In genomic region chr7:27204851-27205322, GRCh38 we compare ENCODE assay signal across 11 cellular contexts. TPM values are rescaled to one million over a fixed set of nuclear protein-coding genes. Genes with fewer than 3 reads are reported as not detected.
DNase-seq lines count a peak whose midpoint lies in the region; ATAC-seq and TF ChIP-seq lines count a peak whose summit lies in the region.
"Had no signal": no experiment of that assay in that cellular context is flagged by ENCODE, and none has a peak within 500 bp of the region (broad histone marks: within the 10 kb centered on the region; RNA-seq: fewer than 3 reads in every experiment).

No MANE protein-coding gene starts in this region.

- no peak for TF ChIP-seq CTCF in gastrocnemius medialis (IDR thresholded peaks at IDR 0.05 in 4 of 5, conservative IDR thresholded peaks at IDR 0.05 in 1 of 5)

- ATAC-seq in gastrocnemius medialis, result peak in 1 of 2 donors; percentile 12

- peaks cover 8 to 10% of the 10 kb centered on the region in 2 donors for H3K4me1 ChIP-seq in gastrocnemius medialis

- in situ Hi-C loops in gastrocnemius medialis (cut with MboI; ENCODE audit: low sequenced_read_pairs in 4 of 4), result loop anchor here (5.0 to 25.0 kb wide), 7 partner anchors 357 to 810 kb away; no protein-coding TSS in a partner anchor

- no peak for TF ChIP-seq POLR2A in gastrocnemius medialis (IDR thresholded peaks at IDR 0.05)

- H3K4me3 Mint-ChIP-seq in immature natural killer cell, result peak overlapping the region in 4 of 5 donors; percentile 40 to 61 (median 52)

- peak overlapping the region; percentile 26 to 54 (median 34) for H3K4me3 ChIP-seq in gastrocnemius medialis

- peaks cover 33 to 40% of the 10 kb centered on the region in 2 donors for H3K4me1 Mint-ChIP-seq in immature natural killer cell

- no peak overlapping the region for H3K27ac Mint-ChIP-seq in immature natural killer cell

- no peaks in the 10 kb centered on the region for H3K36me3 ChIP-seq in gastrocnemius medialis

- intact Hi-C loops in gastrocnemius medialis (cut with DNase I; ENCODE audit: low total_unique reads), result no loop called here

- H3K27me3 ChIP-seq in gastrocnemius medialis, result peaks cover 41 to 69% (median 57%) of the 10 kb centered on the region in 3 donors

- peaks cover 0 to 3% (median 0%) of the 10 kb centered on the region in 6 donors for H3K9me3 Mint-ChIP-seq in immature natural killer cell

- H3K36me3 Mint-ChIP-seq in immature natural killer cell, result no peaks in the 10 kb centered on the region

- H3K9me3 ChIP-seq in gastrocnemius medialis, result no peaks in the 10 kb centered on the region

- DNase-seq in DMS 273 (lab: John Stamatoyannopoulos, UW; ENCODE audit: unreplicated experiment), result peak; percentile 36
- DNase-seq in DMS 273 treated with DMSO at 0.1 percent for 48 hours (lab: John Stamatoyannopoulos, UW), result no peak
- DNase-seq in NCI-H69 (lab: John Stamatoyannopoulos, UW), result peak; percentile 72
- no peak for DNase-seq in immature natural killer cell
- DNase-seq in gastrocnemius medialis, result no peak
- no peak for DNase-seq in GOT3 (lab: John Stamatoyannopoulos, UW)
- DNase-seq in stimulated activated CD4-positive, alpha-beta T cell treated with anti-CD3 and anti-CD28 coated beads, Interleukin-15, amount 100 ng/mL, for 24 hours, result no peak
- no peak for DNase-seq in NCI-H446 (lab: John Stamatoyannopoulos, UW)
- DNase-seq: NCI-H1694 had no signal

- no peak overlapping the region for H3K27ac ChIP-seq in gastrocnemius medialis
- H3K27ac ChIP-seq: 22Rv1 had no signal

- peaks cover 36 to 78% (median 68%) of the 10 kb centered on the region in 3 donors for H3K27me3 Mint-ChIP-seq in immature natural killer cell (ENCODE audit: low read depth in 3 of 3)

RNA-seq across cellular contexts. Expression of gene HOXA13, which starts 5.0 kb away (rescaled TPM):
- not detected for polyA plus RNA-seq in immature natural killer cell
- 1 to 10 TPM in 3 of 4 donors, under 1 TPM in 1; 0.82 to 2.4 (median 1.7) TPM for total RNA-seq in gastrocnemius medialis
- total RNA-seq: temporal lobe had no signal

RNA-seq across cellular contexts. Expression of gene HOXA11, which starts 19.9 kb away (rescaled TPM):
- not detected for polyA plus RNA-seq in immature natural killer cell
- 1 to 10 TPM; 5.1 to 7.9 (median 6.4) TPM for total RNA-seq in gastrocnemius medialis
- total RNA-seq: temporal lobe had no signal

RNA-seq across cellular contexts. Expression of gene HOXA10, which starts 30.8 kb away (rescaled TPM):
- polyA plus RNA-seq in immature natural killer cell, result 10 to 100 TPM in 1 of 3 donors, 1 to 10 TPM in 2; 4.2 to 17.3 (median 6.2) TPM
- total RNA-seq in gastrocnemius medialis, result 10 to 100 TPM; 24.6 to 61.2 (median 40.0) TPM
- total RNA-seq: temporal lobe had no signal

RNA-seq across cellular contexts. Expression of gene EVX1, which starts 37.7 kb away (rescaled TPM):
- polyA plus RNA-seq in immature natural killer cell, result not detected
- total RNA-seq in gastrocnemius medialis, result not detected
- total RNA-seq: temporal lobe had no signal

RNA-seq across cellular contexts. Expression of gene HOXA9, which starts 39.5 kb away (rescaled TPM):
- polyA plus RNA-seq in immature natural killer cell, result 1 to 10 TPM; 1.6 to 3.1 (median 1.8) TPM
- total RNA-seq in gastrocnemius medialis, result 10 to 100 TPM; 18.9 to 30.3 (median 19.5) TPM

Comparison
In these comparisons a context has a peak if more than half of its experiments do, and no peak if none do; other contexts are left out.
1. DNase-seq: peak in DMS 273 (single experiment) and NCI-H69 (single experiment); none in DMS 273 treated with DMSO at 0.1 percent for 48 hours (single experiment), immature natural killer cell (0 of 3), gastrocnemius medialis (0 of 2), GOT3 (single experiment), stimulated activated CD4-positive, alpha-beta T cell treated with anti-CD3 and anti-CD28 coated beads, Interleukin-15, amount 100 ng/mL, for 24 hours (single experiment) and NCI-H446 (0 of 2).